Comparison of ENCODE assay signal across 11 cellular contexts in the genomic region with DNA sequence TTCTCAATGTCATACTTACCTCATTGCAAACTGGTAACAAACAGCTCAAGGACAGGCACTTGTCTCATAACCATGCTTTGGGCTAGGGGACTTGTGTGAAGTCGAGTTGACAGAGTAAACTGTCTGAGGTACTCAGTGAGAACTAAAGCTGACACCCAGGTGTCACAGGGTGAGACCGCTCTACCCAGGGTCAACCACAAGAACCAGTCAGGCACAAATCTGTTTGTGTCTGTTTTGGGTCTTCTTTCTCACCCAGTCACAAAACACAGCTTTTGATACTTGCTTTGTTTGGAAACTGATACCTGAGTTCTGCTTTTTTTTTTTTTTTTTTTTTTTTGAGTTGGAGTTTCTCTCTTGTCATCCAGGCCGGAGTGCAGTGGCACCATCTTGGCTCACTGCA.
A peak's percentile ranks its signal among the peaks of the same experiment; 100 is the strongest.
DNase-seq lines count a peak whose midpoint lies in the region; ATAC-seq, FAIRE-seq and TF ChIP-seq lines count a peak whose summit lies in the region.
"Had no signal": no experiment of that assay in that cellular context is flagged by ENCODE, and none has a peak within 500 bp of the region (broad histone marks: within the 10 kb centered on the region; RNA-seq: fewer than 3 reads in every experiment).

No MANE protein-coding gene starts in this region.

- intact Hi-C loops in cardiac septum (cut with DNase I) (loop anchor here (10.0 kb wide), 1 partner anchor 70 kb away; no protein-coding TSS in a partner anchor), spleen (cut with DNase I; ENCODE audit: low total_unique reads) (no loop called here)

- ATAC-seq in GM19397 (IDR thresholded peaks at IDR 0.05; ENCODE audit: unreplicated experiment) (peak; percentile 96), HG02798 (IDR thresholded peaks at IDR 0.05; ENCODE audit: poor library complexity, unreplicated experiment) (peak; percentile 98), HG03469 (IDR thresholded peaks at IDR 0.05; ENCODE audit: unreplicated experiment) (peak; percentile 94)
- ATAC-seq: SK-N-SH treated with all-trans-retinoic acid at 6 μM for 48 hours had no signal

- H3K4me1 ChIP-seq in spleen: no peaks in the 10 kb centered on the region

- TF ChIP-seq CTCF in GM13976 (IDR thresholded peaks at IDR 0.05; ENCODE audit: borderline replicate concordance, control extremely low read depth, extremely low read depth, insufficient read depth, missing control alignments) (no peak), D721Med (IDR thresholded peaks at IDR 0.05; ENCODE audit: insufficient read depth, missing control alignments) (no peak), spleen (IDR thresholded peaks at IDR 0.05 in 8 of 11, conservative IDR thresholded peaks at IDR 0.05 in 3 of 11) (no peak)

- in situ Hi-C loops in GM13976 (cut with MboI; ENCODE audit: low sequenced_read_pairs, unreplicated experiment): no loop called here

- H3K27ac ChIP-seq in spleen: no peak overlapping the region

- peaks cover 0 to 7% (median 0%) of the 10 kb centered on the region in 8 donors for H3K9me3 ChIP-seq in spleen

- H3K36me3 ChIP-seq in spleen: no peaks in the 10 kb centered on the region

- no peak overlapping the region for H3K4me3 ChIP-seq in spleen

- peak; percentile 64 for DNase-seq in GM13976 (ENCODE audit: low spot score)
- no peak for DNase-seq in D721Med (ENCODE audit: insufficient read length, low spot score)
- DNase-seq in cardiac septum (ENCODE audit: low spot score): no peak
- DNase-seq in spleen: no peak
- no peak for DNase-seq in effector CD8-positive, alpha-beta T cell (lab: John Stamatoyannopoulos, UW)
- DNase-seq: activated CD4-positive, alpha-beta T cell treated with anti-CD3 and anti-CD28 coated beads, Interleukin-2, amount 50 U/mL, for 48 hours; NCI-H526 treated with DMSO at 0.1 percent for 48 hours had no signal

- no peak for TF ChIP-seq POLR2A in spleen (IDR thresholded peaks at IDR 0.05)

- no peaks in the 10 kb centered on the region for H3K27me3 ChIP-seq in spleen (replicated peaks in 1 of 7)

- FAIRE-seq in D721Med (lab: Jason Lieb, UNC): no peak

- WGBS in spleen, 5 donors: 51 to 79% (median 75%) methylated on average over 3 of the region's 3 CpGs
